14 cellular contexts compared by ENCODE assay signal in genomic region chr9:131654857-131655577, GRCh38.
DNase-seq lines count a peak whose midpoint lies in the region; ATAC-seq, FAIRE-seq and TF ChIP-seq lines count a peak whose summit lies in the region.
"Had no signal": no experiment of that assay in that cellular context is flagged by ENCODE, and none has a peak within 500 bp of the region (broad histone marks: within the 10 kb centered on the region; RNA-seq: fewer than 3 reads in every experiment).

No MANE protein-coding gene starts in this region.

- no peaks in the 10 kb centered on the region for H3K9me3 ChIP-seq in GM12878 (replicated peaks; ENCODE audit: control insufficient read depth, insufficient read depth, low read length)
- no peaks in the 10 kb centered on the region for H3K9me3 ChIP-seq in neuronal stem cell (replicated peaks in 1 of 2; ENCODE audit: control insufficient read depth in 2 of 2, insufficient read depth in 1 of 2, low read depth in 1 of 2, low read length in 2 of 2)

- H3K9ac ChIP-seq in GM12878 (ENCODE audit: control insufficient read depth, insufficient read depth, low read length) (no peak overlapping the region), neuronal stem cell (ENCODE audit: low read depth, low read length, poor library complexity) (no peak overlapping the region)

- no peak for TF ChIP-seq EP300 in GM12878 (IDR thresholded peaks at IDR 0.05; ENCODE audit: borderline replicate concordance in 1 of 2, control insufficient read depth in 1 of 2, low read depth in 2 of 2, low read length in 2 of 2)

- TF ChIP-seq POLR2A in GM12878 (IDR thresholded peaks at IDR 0.05; ENCODE audit: low read depth, low read length), result no peak

- peaks cover 4 to 23% of the 10 kb centered on the region in 2 experiments for H3K36me3 ChIP-seq in GM12878 (ENCODE audit: control insufficient read depth in 2 of 2, insufficient read depth in 2 of 2, low read length in 1 of 2)
- peaks cover 0 to 9% of the 10 kb centered on the region in 2 donors for H3K36me3 ChIP-seq in neuronal stem cell (replicated peaks in 1 of 2; ENCODE audit: control insufficient read depth in 2 of 2, insufficient read depth in 2 of 2, low read length in 2 of 2)

- H3K36me3 Mint-ChIP-seq in CD14-positive monocyte (peaks cover 15 to 35% of the 10 kb centered on the region in 2 donors), IgD-negative memory B cell (peaks cover 3% of the 10 kb centered on the region), natural killer cell (no peaks in the 10 kb centered on the region)

- H3K4me2 ChIP-seq in GM12878 (ENCODE audit: control insufficient read depth, insufficient read depth), result peak overlapping the region; percentile 11; the same call in 1 of the 2 replicates
- no peak overlapping the region for H3K4me2 ChIP-seq in neuronal stem cell (ENCODE audit: insufficient read depth, low read length, poor library complexity, severe bottlenecking)

- ATAC-seq in GM12878 (no peak; the same call in 2 of the 3 replicates), natural killer cell (no peak), GM21529 (IDR thresholded peaks at IDR 0.05; ENCODE audit: unreplicated experiment) (no peak)
- ATAC-seq: activated T-cell treated with anti-CD3 and anti-CD28 coated beads, Interleukin-2, amount 50 U/mL, for 4 hours had no signal

- no peak overlapping the region for H4K91ac ChIP-seq in neuronal stem cell (ENCODE audit: low read depth, low read length, poor library complexity)

- WGBS in GM12878 (ENCODE audit: insufficient coverage, insufficient replicate concordance, low lambda C conversion rate, missing lambda C conversion rate), result 41% methylated on average over 7 of the region's 7 CpGs
- no CpG with 5 or more reads among the region's 7 CpGs for WGBS in neuronal stem cell (ENCODE audit: extremely low coverage in 2 of 2, insufficient read length in 2 of 2, insufficient replicate concordance in 1 of 2), 2 donors

- no peak overlapping the region for H2BK120ac ChIP-seq in neuronal stem cell (ENCODE audit: low read depth, low read length)

- no peak overlapping the region for H2AFZ ChIP-seq in GM12878 (ENCODE audit: control insufficient read depth, low read depth, low read length)
- no peak overlapping the region for H2AFZ ChIP-seq in neuronal stem cell (ENCODE audit: low read length)

- H3K79me1 ChIP-seq in neuronal stem cell (ENCODE audit: low read depth, low read length), result no peaks in the 10 kb centered on the region

- no peak overlapping the region for H2AK5ac ChIP-seq in neuronal stem cell (ENCODE audit: low read depth, low read length)

- TF ChIP-seq CTCF in CD14-positive monocyte (IDR thresholded peaks at IDR 0.05) (no peak), GM12878 (IDR thresholded peaks at IDR 0.05 in 2 of 3, conservative IDR thresholded peaks at IDR 0.05 in 1 of 3; ENCODE audit: control insufficient read depth in 2 of 3, extremely low read depth in 1 of 3, insufficient read depth in 1 of 3, low read depth in 3 of 3, low read length in 3 of 3) (no peak), natural killer cell (IDR thresholded peaks at IDR 0.05) (no peak)

- H3K27ac Mint-ChIP-seq in CD14-positive monocyte (peak overlapping the region; percentile 96 to 99 (median 98)), IgD-negative memory B cell (peak overlapping the region; percentile 83 to 98 (median 97)), natural killer cell (peak overlapping the region; percentile 45 to 92)

- peaks cover 0 to 3% (median 0%) of the 10 kb centered on the region in 7 donors for H3K9me3 Mint-ChIP-seq in CD14-positive monocyte
- H3K9me3 Mint-ChIP-seq in IgD-negative memory B cell, result no peaks in the 10 kb centered on the region
- H3K9me3 Mint-ChIP-seq in natural killer cell, result no peaks in the 10 kb centered on the region
- H3K9me3 Mint-ChIP-seq: activated T-cell treated with anti-CD3 and anti-CD28 coated beads, Interleukin-2, amount 50 U/mL, for 4 hours had no signal

- no peak overlapping the region for H3K14ac ChIP-seq in neuronal stem cell (ENCODE audit: low read length)

- in situ Hi-C loops in GM12878 (cut with MboI), result no loop called here

- FAIRE-seq in GM12878 (lab: Jason Lieb, UNC), result no peak
- FAIRE-seq: H1 had no signal

- H3K27ac ChIP-seq in GM12878 (ENCODE audit: control insufficient read depth, insufficient read depth) (peak overlapping the region; percentile 13; the same call in 1 of the 2 replicates), neuronal stem cell (replicated peaks; ENCODE audit: low read length) (no peak overlapping the region)

- H3K4me3 Mint-ChIP-seq in CD14-positive monocyte (peak overlapping the region; percentile 20 to 59), IgD-negative memory B cell (peak overlapping the region in 3 of 4 donors; percentile 44 to 77 (median 48)), natural killer cell (no peak overlapping the region)
- H3K4me3 Mint-ChIP-seq: activated T-cell treated with anti-CD3 and anti-CD28 coated beads, Interleukin-2, amount 50 U/mL, for 4 hours had no signal

- no peak overlapping the region for H4K8ac ChIP-seq in neuronal stem cell (ENCODE audit: low read depth, low read length)

- DNase-seq in CD14-positive monocyte (ENCODE audit: low spot score) (no peak), GM12878 (ENCODE audit: low read depth, low spot score) (no peak), natural killer cell (no peak), HUDEP-2 (lab: John Stamatoyannopoulos, UW; ENCODE audit: unreplicated experiment in 76 of 76) (no peak), neuronal stem cell (ENCODE audit: low spot score) (no peak)
- no peak for DNase-seq in stimulated activated CD4-positive, alpha-beta T cell treated with anti-CD3 and anti-CD28 coated beads, Interleukin-4, amount 100 ng/mL, for 1 hour
- DNase-seq: activated T-cell treated with anti-CD3 and anti-CD28 coated beads, Interleukin-2, amount 50 U/mL, for 4 hours; dermis blood vessel endothelial cell; NCI-H1694; posterior cingulate gyrus; SW 1271 had no signal

- no peak overlapping the region for H3K18ac ChIP-seq in neuronal stem cell (ENCODE audit: low read length)

- H3K27me3 Mint-ChIP-seq in CD14-positive monocyte (ENCODE audit: low read depth in 3 of 3) (peaks cover 0 to 2% (median 2%) of the 10 kb centered on the region in 3 donors), IgD-negative memory B cell (no peaks in the 10 kb centered on the region), natural killer cell (ENCODE audit: low read depth in 2 of 2) (no peaks in the 10 kb centered on the region)

- POLR2A ChIA-PET in GM12878 (lab: Charles Lee), result interaction anchor here (1.0 to 1.9 kb wide), 3 partner anchors 24 to 54 kb away, joined by 3 to 5 read pairs (median 3); no protein-coding TSS in a partner anchor

- no peak overlapping the region for H3K23ac ChIP-seq in neuronal stem cell (ENCODE audit: low read depth, low read length, poor library complexity)

- intact Hi-C loops in CD14-positive monocyte (cut with micrococcal nuclease) (loop anchor here (5.0 to 10.0 kb wide), 3 partner anchors 33 to 80 kb away; no protein-coding TSS in a partner anchor), GM12878 (cut with micrococcal nuclease; ENCODE audit: unreplicated experiment) (no loop called here), natural killer cell (cut with micrococcal nuclease) (no loop called here)

- RAD21 ChIA-PET in GM12878 (lab: Charles Lee; ENCODE audit: unreplicated experiment), result interaction anchor here (0.9 to 4.5 kb wide), 10 partner anchors 12 to 77 kb away, joined by 3 to 32 read pairs (median 5); no protein-coding TSS in a partner anchor

- no peak overlapping the region for H2BK5ac ChIP-seq in neuronal stem cell (ENCODE audit: low read length)

- no peak overlapping the region for H3K4ac ChIP-seq in neuronal stem cell (ENCODE audit: low read length)

- H3K4me3 ChIP-seq in GM12878 (no peak overlapping the region), neuronal stem cell (ENCODE audit: low read length in 2 of 2) (no peak overlapping the region)

- H2BK15ac ChIP-seq in neuronal stem cell (ENCODE audit: low read length), result no peak overlapping the region

- no peak for TF ChIP-seq RAD21 in GM12878 (IDR thresholded peaks at IDR 0.05; ENCODE audit: insufficient read depth, low read depth, low read length)

- peaks cover 58% of the 10 kb centered on the region for H3K4me1 ChIP-seq in GM12878 (ENCODE audit: control insufficient read depth, insufficient read depth, low read length)
- no peaks in the 10 kb centered on the region for H3K4me1 ChIP-seq in neuronal stem cell (ENCODE audit: control insufficient read depth in 2 of 2, insufficient read depth in 1 of 2, low read depth in 1 of 2, low read length in 2 of 2)

- H3K27me3 ChIP-seq in GM12878 (replicated peaks in 1 of 2; ENCODE audit: control insufficient read depth in 2 of 2, insufficient read depth in 2 of 2, low read length in 1 of 2) (no peaks in the 10 kb centered on the region), neuronal stem cell (ENCODE audit: control insufficient read depth in 3 of 3, insufficient read depth in 3 of 3, low read depth in 1 of 3, low read length in 3 of 3) (no peaks in the 10 kb centered on the region)

- peaks cover 93% of the 10 kb centered on the region for H3K79me2 ChIP-seq in GM12878 (ENCODE audit: control insufficient read depth, insufficient read depth, low read length)

- CTCF ChIA-PET in GM12878 (lab: Yijun Ruan, JAX), result interaction anchor here (0.6 to 2.8 kb wide), 5 partner anchors 12 to 199 kb away, joined by 3 to 8 read pairs (median 4); no protein-coding TSS in a partner anchor

- no TSS peak for BruUV-seq in GM12878 (replicated peaks; lab: Mats Ljungman, UMichigan)

- H3K4me1 Mint-ChIP-seq in CD14-positive monocyte (peaks cover 74% of the 10 kb centered on the region), IgD-negative memory B cell (peaks cover 47 to 71% (median 55%) of the 10 kb centered on the region in 3 donors), natural killer cell (peaks cover 60 to 68% of the 10 kb centered on the region in 2 donors)

- SMC1A ChIA-PET in GM12878 (lab: Charles Lee; ENCODE audit: uncharacterized antibody, unreplicated experiment), result interaction anchor here (0.7 to 5.5 kb wide), 14 partner anchors 12 to 84 kb away, joined by 3 to 48 read pairs (median 6); no protein-coding TSS in a partner anchor

- H2BK12ac ChIP-seq in neuronal stem cell (ENCODE audit: low read length), result no peak overlapping the region

- peaks cover 4% of the 10 kb centered on the region; the same call in 1 of the 2 replicates for H4K20me1 ChIP-seq in GM12878 (ENCODE audit: control insufficient read depth, insufficient read depth)

TF ChIP-seq in GM12878, 131 proteins besides CTCF, POLR2A, EP300 and RAD21 (continues in another document):
- TF ChIP-seq CEBPB (IDR thresholded peaks at IDR 0.05; ENCODE audit: borderline replicate concordance in 1 of 2, low read depth in 2 of 2, low read length in 2 of 2) (no peak), RAD51 (IDR thresholded peaks at IDR 0.05) (0 out of 2 replicates have a peak, but pooled peaks have one; percentile 30), JUND (IDR thresholded peaks at IDR 0.05; ENCODE audit: low read depth, low read length) (no peak), RCOR1 (conservative IDR thresholded peaks at IDR 0.05; ENCODE audit: low read depth, low read length) (no peak), KLF5 (IDR thresholded peaks at IDR 0.05; ENCODE audit: partially characterized antibody) (no peak), RBBP5 (conservative IDR thresholded peaks at IDR 0.05) (no peak), SMARCA5 (IDR thresholded peaks at IDR 0.05) (no peak), ZNF622 (IDR thresholded peaks at IDR 0.05) (no peak), HCFC1 (IDR thresholded peaks at IDR 0.05; ENCODE audit: low read length) (no peak)

Comparison
In these comparisons a context has a peak if more than half of its experiments do, and no peak if none do; other contexts are left out.
1. intact Hi-C loops: an anchor here in CD14-positive monocyte (5.0 to 10.0 kb wide); none called in GM12878 and natural killer cell.